Comparison of ENCODE assay signal across 8 cellular contexts in genomic region chr14:89000007-89000942, GRCh38.
DNase-seq lines count a peak whose midpoint lies in the region; ATAC-seq and TF ChIP-seq lines count a peak whose summit lies in the region.

No MANE protein-coding gene starts in this region.

- CTCF ChIA-PET in AG04449 (lab: Yijun Ruan, JAX): interaction anchor here (0.9 to 3.0 kb wide), 4 partner anchors 9 to 333 kb away, joined by 3 to 8 read pairs (median 6); no protein-coding TSS in a partner anchor

- peak; percentile 60 for ATAC-seq in GM21360 (IDR thresholded peaks at IDR 0.05; ENCODE audit: unreplicated experiment)
- peak; percentile 96 for ATAC-seq in esophagus mucosa

- TF ChIP-seq CTCF in AG04449 (IDR thresholded peaks at IDR 0.05; ENCODE audit: insufficient read depth, low read length, missing control alignments): no peak
- no peak for TF ChIP-seq CTCF in GM13977 (IDR thresholded peaks at IDR 0.05; ENCODE audit: extremely low read depth, insufficient read depth, missing control alignments)

- POLR2A ChIA-PET in AG04449 (lab: Yijun Ruan, JAX): interaction anchor here (0.8 to 1.2 kb wide), 2 partner anchors 17 to 176 kb away, joined by 3 to 4 read pairs; partner anchors contain the start of gene TTC8

- DNase-seq in AG04449 (ENCODE audit: low read depth, low spot score) (peak; percentile 89), RPMI7951 (ENCODE audit: low read depth) (peak; percentile 99), GM13977 (ENCODE audit: low spot score) (no peak), occipital lobe (lab: John Stamatoyannopoulos, UW) (no peak), NCI-H2227 treated with DMSO at 0.1 percent for 48 hours (lab: John Stamatoyannopoulos, UW) (no peak)
- DNase-seq in stimulated activated CD4-positive, alpha-beta T cell treated with anti-CD3 and anti-CD28 coated beads, Interleukin-15, amount 100 ng/mL, for 48 hours (ENCODE audit: low read depth in 2 of 2): peak; percentile 25 to 33

- H3K4me3 ChIP-seq in AG04449 (ENCODE audit: low read depth, low read length): no peak overlapping the region

- in situ Hi-C loops in GM13977 (cut with MboI; ENCODE audit: low pct_unique_long_range_greater_than_20kb, low sequenced_read_pairs, unreplicated experiment): loop anchor here (25.0 kb wide), 1 partner anchor 1237 kb away; no protein-coding TSS in a partner anchor

Comparison
In these comparisons a context has a peak if more than half of its experiments do, and no peak if none do; other contexts are left out.
1. DNase-seq: peak in AG04449 (single experiment), RPMI7951 (single experiment) and stimulated activated CD4-positive, alpha-beta T cell treated with anti-CD3 and anti-CD28 coated beads, Interleukin-15, amount 100 ng/mL, for 48 hours (2 of 2); none in GM13977 (single experiment), occipital lobe (single experiment) and NCI-H2227 treated with DMSO at 0.1 percent for 48 hours (single experiment).